Comparison of ENCODE assay signal across 8 cellular contexts in the genomic region with DNA sequence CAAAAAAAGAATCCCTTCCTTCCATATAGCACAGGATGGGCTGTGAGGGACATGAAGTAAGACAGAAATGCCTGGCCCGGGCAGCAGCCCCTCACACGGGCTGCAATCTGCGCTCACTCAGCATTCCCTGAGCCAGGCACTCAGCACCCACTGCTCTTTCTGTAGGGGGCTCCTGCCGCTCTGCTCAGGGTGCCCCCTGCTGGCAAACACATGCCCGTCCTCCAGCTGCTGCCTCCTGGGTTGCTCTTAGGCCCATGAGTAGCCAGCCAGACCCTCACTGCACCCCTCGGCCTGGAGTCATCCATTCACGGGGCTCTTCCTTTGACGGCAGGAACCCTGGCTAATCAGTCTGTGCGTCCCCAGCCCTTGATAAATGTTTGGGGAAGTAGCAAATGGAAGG. TPM values are rescaled to one million over a fixed set of nuclear protein-coding genes. Genes with fewer than 3 reads are reported as not detected.
A peak's percentile ranks its signal among the peaks of the same experiment; 100 is the strongest.
DNase-seq lines count a peak whose midpoint lies in the region; ATAC-seq and TF ChIP-seq lines count a peak whose summit lies in the region.

No MANE protein-coding gene starts in this region.

- intact Hi-C loops in CD14-positive monocyte (cut with micrococcal nuclease): no loop called here

- CTCF ChIA-PET in activated CD4-positive, alpha-beta T cell treated with anti-CD3 and anti-CD28 coated beads, Interleukin-2, amount 10 ng/mL, durations not matched to agents 7 days and 5 days (lab: Charles Lee): interaction anchor here (0.6 to 1.4 kb wide), 4 partner anchors 13 to 1338 kb away, joined by 3 read pairs; no protein-coding TSS in a partner anchor

- DNase-seq in CD14-positive monocyte (ENCODE audit: low spot score) (no peak), HFF-Myc (ENCODE audit: extremely low read depth, low read depth) (no peak), fibroblast of mammary gland (ENCODE audit: low read depth) (peak; percentile 34), progenitor cell of endocrine pancreas (ENCODE audit: low spot score, unreplicated experiment) (peak; percentile 45), occipital lobe (lab: John Stamatoyannopoulos, UW) (no peak)
- peak; percentile 27 for DNase-seq in activated CD4-positive, alpha-beta T cell treated with anti-CD3 and anti-CD28 coated beads, Interleukin-2, amount 10 ng/mL, durations not matched to agents 7 days and 5 days

- ATAC-seq in GM21576 (IDR thresholded peaks at IDR 0.05; ENCODE audit: unreplicated experiment) (no peak), HG03442 (IDR thresholded peaks at IDR 0.05; ENCODE audit: unreplicated experiment) (no peak)

- H3K4me3 ChIP-seq in HFF-Myc (replicated peaks; ENCODE audit: low read depth, low read length) (no peak overlapping the region), fibroblast of mammary gland (ENCODE audit: control insufficient read depth, low read depth, low read length) (no peak overlapping the region)

- H3K4me3 Mint-ChIP-seq in CD14-positive monocyte (peak overlapping the region; percentile 16 to 42), progenitor cell of endocrine pancreas (ENCODE audit: low read depth) (no peak overlapping the region)
- H3K4me3 Mint-ChIP-seq in activated CD4-positive, alpha-beta T cell treated with anti-CD3 and anti-CD28 coated beads, Interleukin-2, amount 10 ng/mL, durations not matched to agents 7 days and 5 days: no peak overlapping the region

- H3K27ac Mint-ChIP-seq in CD14-positive monocyte (peak overlapping the region in 4 of 7 donors; percentile 18 to 83 (median 58)), progenitor cell of endocrine pancreas (no peak overlapping the region)
- H3K27ac Mint-ChIP-seq in activated CD4-positive, alpha-beta T cell treated with anti-CD3 and anti-CD28 coated beads, Interleukin-2, amount 10 ng/mL, durations not matched to agents 7 days and 5 days: no peak overlapping the region

- TF ChIP-seq CTCF in CD14-positive monocyte (IDR thresholded peaks at IDR 0.05) (peak; percentile 70), HFF-Myc (IDR thresholded peaks at IDR 0.05; ENCODE audit: low read depth, low read length, missing control alignments) (peak; percentile 76), fibroblast of mammary gland (conservative IDR thresholded peaks at IDR 0.05; ENCODE audit: control insufficient read depth, insufficient read depth, low read depth, low read length) (peak; percentile 62), progenitor cell of endocrine pancreas (IDR thresholded peaks at IDR 0.05; ENCODE audit: unreplicated experiment) (peak; percentile 73)

- peaks cover 17% of the 10 kb centered on the region for H3K4me1 Mint-ChIP-seq in CD14-positive monocyte
- H3K4me1 Mint-ChIP-seq in activated CD4-positive, alpha-beta T cell treated with anti-CD3 and anti-CD28 coated beads, Interleukin-2, amount 10 ng/mL, durations not matched to agents 7 days and 5 days: peaks cover 10% of the 10 kb centered on the region
- H3K4me1 Mint-ChIP-seq in progenitor cell of endocrine pancreas (ENCODE audit: low read depth): no peaks in the 10 kb centered on the region

- H3K36me3 Mint-ChIP-seq in CD14-positive monocyte: peaks cover 50 to 87% of the 10 kb centered on the region in 2 donors
- peaks cover 15% of the 10 kb centered on the region for H3K36me3 Mint-ChIP-seq in activated CD4-positive, alpha-beta T cell treated with anti-CD3 and anti-CD28 coated beads, Interleukin-2, amount 10 ng/mL, durations not matched to agents 7 days and 5 days (ENCODE audit: low read depth)
- H3K36me3 Mint-ChIP-seq in progenitor cell of endocrine pancreas (ENCODE audit: insufficient read depth): peaks cover 7% of the 10 kb centered on the region

- H3K27me3 Mint-ChIP-seq in CD14-positive monocyte (ENCODE audit: low read depth in 3 of 3): no peaks in the 10 kb centered on the region
- no peaks in the 10 kb centered on the region for H3K27me3 Mint-ChIP-seq in activated CD4-positive, alpha-beta T cell treated with anti-CD3 and anti-CD28 coated beads, Interleukin-2, amount 10 ng/mL, durations not matched to agents 7 days and 5 days
- H3K27me3 Mint-ChIP-seq in progenitor cell of endocrine pancreas: no peaks in the 10 kb centered on the region

- POLR2A ChIA-PET in activated CD4-positive, alpha-beta T cell treated with anti-CD3 and anti-CD28 coated beads, Interleukin-2, amount 10 ng/mL, durations not matched to agents 7 days and 5 days (lab: Charles Lee): no interaction called here

- H3K9me3 Mint-ChIP-seq in CD14-positive monocyte (peaks cover 0 to 2% (median 0%) of the 10 kb centered on the region in 7 donors), progenitor cell of endocrine pancreas (ENCODE audit: low read depth) (no peaks in the 10 kb centered on the region)
- no peaks in the 10 kb centered on the region for H3K9me3 Mint-ChIP-seq in activated CD4-positive, alpha-beta T cell treated with anti-CD3 and anti-CD28 coated beads, Interleukin-2, amount 10 ng/mL, durations not matched to agents 7 days and 5 days

RNA-seq across cellular contexts. Expression of a gene that starts 6.9 kb away (rescaled TPM):
- polyA plus RNA-seq in CD14-positive monocyte: 1 to 10 TPM; 6.8 to 8.9 TPM
- 10 to 100 TPM in 1 of 2 experiments, 1 to 10 TPM in 1; 9.5 to 10.4 TPM for total RNA-seq in activated CD4-positive, alpha-beta T cell treated with anti-CD3 and anti-CD28 coated beads, Interleukin-2, amount 10 ng/mL, durations not matched to agents 7 days and 5 days
- total RNA-seq in progenitor cell of endocrine pancreas: 20.4 and 24.0 TPM in 2 replicates
- 15.1 TPM for total RNA-seq in occipital lobe

RNA-seq across cellular contexts. Expression of a gene that starts 15.1 kb away (rescaled TPM):
- 1,000 to 10,000 TPM; 2,230 to 2,663 TPM for polyA plus RNA-seq in CD14-positive monocyte
- 100 to 1,000 TPM in 1 of 2 experiments, 10 to 100 TPM in 1; 90.9 to 122 TPM for total RNA-seq in activated CD4-positive, alpha-beta T cell treated with anti-CD3 and anti-CD28 coated beads, Interleukin-2, amount 10 ng/mL, durations not matched to agents 7 days and 5 days
- total RNA-seq in progenitor cell of endocrine pancreas (0.79 and 1.2 TPM in 2 replicates), occipital lobe (51.5 TPM)

RNA-seq across cellular contexts. Expression of a gene that starts 25.7 kb away (rescaled TPM):
- 1 to 10 TPM; 3.1 TPM for polyA plus RNA-seq in CD14-positive monocyte
- 1 to 10 TPM; 1.4 to 1.9 TPM for total RNA-seq in activated CD4-positive, alpha-beta T cell treated with anti-CD3 and anti-CD28 coated beads, Interleukin-2, amount 10 ng/mL, durations not matched to agents 7 days and 5 days
- total RNA-seq in progenitor cell of endocrine pancreas: 1.7 and 1.9 TPM in 2 replicates
- not detected for total RNA-seq in occipital lobe

RNA-seq across cellular contexts. Expression of a gene that starts 47.1 kb away (rescaled TPM):
- polyA plus RNA-seq in CD14-positive monocyte: 1 to 10 TPM; 5.6 to 6.0 TPM
- 1 to 10 TPM; 9.0 to 9.3 TPM for total RNA-seq in activated CD4-positive, alpha-beta T cell treated with anti-CD3 and anti-CD28 coated beads, Interleukin-2, amount 10 ng/mL, durations not matched to agents 7 days and 5 days
- 11.9 and 12.4 TPM in 2 replicates for total RNA-seq in progenitor cell of endocrine pancreas
- 46.9 TPM for total RNA-seq in occipital lobe

RNA-seq across cellular contexts. Expression of a gene that starts 50.7 kb away (rescaled TPM):
- polyA plus RNA-seq in CD14-positive monocyte: 10 to 100 TPM; 16.5 to 16.6 TPM
- total RNA-seq in activated CD4-positive, alpha-beta T cell treated with anti-CD3 and anti-CD28 coated beads, Interleukin-2, amount 10 ng/mL, durations not matched to agents 7 days and 5 days: 10 to 100 TPM; 42.9 to 44.6 TPM
- total RNA-seq in progenitor cell of endocrine pancreas (40.9 and 43.9 TPM in 2 replicates), occipital lobe (31.4 TPM)

Comparison
In these comparisons a context has a peak if more than half of its experiments do, and no peak if none do; other contexts are left out.
1. DNase-seq: peak in activated CD4-positive, alpha-beta T cell treated with anti-CD3 and anti-CD28 coated beads, Interleukin-2, amount 10 ng/mL, durations not matched to agents 7 days and 5 days (single experiment), fibroblast of mammary gland (single experiment) and progenitor cell of endocrine pancreas (single experiment); none in CD14-positive monocyte (single experiment), HFF-Myc (single experiment) and occipital lobe (single experiment).
2. H3K27ac Mint-ChIP-seq: peak in CD14-positive monocyte (4 of 7); none in activated CD4-positive, alpha-beta T cell treated with anti-CD3 and anti-CD28 coated beads, Interleukin-2, amount 10 ng/mL, durations not matched to agents 7 days and 5 days (single experiment) and progenitor cell of endocrine pancreas (single experiment).
3. H3K4me3 Mint-ChIP-seq: peak in CD14-positive monocyte (2 of 2); none in activated CD4-positive, alpha-beta T cell treated with anti-CD3 and anti-CD28 coated beads, Interleukin-2, amount 10 ng/mL, durations not matched to agents 7 days and 5 days (single experiment) and progenitor cell of endocrine pancreas (single experiment).
4. RNA of a gene that starts 15.1 kb away (total RNA-seq): 90.9 to 122 TPM in activated CD4-positive, alpha-beta T cell treated with anti-CD3 and anti-CD28 coated beads, Interleukin-2, amount 10 ng/mL, durations not matched to agents 7 days and 5 days and 51.5 TPM in occipital lobe (single experiment); 0.79 to 1.2 TPM in progenitor cell of endocrine pancreas; every median in the first group is over 10 times any median in the second.
5. Peak in every context shown above with its lines, with median percentiles within 50 percentile points of each other: CTCF ChIP-seq.